ENCODE assay signal across 13 cellular contexts in the genomic region with DNA sequence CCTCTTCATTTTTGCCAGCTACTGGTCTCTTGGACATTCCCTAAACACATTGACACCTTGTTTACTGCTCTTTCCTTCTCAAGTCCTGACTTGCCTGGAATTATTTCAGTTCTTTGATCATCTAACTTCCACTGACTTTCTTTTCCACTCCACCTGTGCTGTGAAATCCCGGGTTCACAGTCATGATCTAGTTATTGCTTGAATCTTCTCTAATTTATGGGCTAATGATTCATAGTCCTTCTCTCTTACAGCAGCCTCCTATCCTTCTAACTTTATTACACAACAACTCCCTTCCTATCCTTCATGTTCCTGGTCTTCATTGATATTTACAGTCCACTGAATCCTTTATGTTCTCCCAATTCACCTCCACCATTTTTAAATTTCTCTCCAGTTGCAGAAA.
"Had no signal": no experiment of that assay in that cellular context is flagged by ENCODE, and none has a peak within 500 bp of the region (broad histone marks: within the 10 kb centered on the region; RNA-seq: fewer than 3 reads in every experiment).

No MANE protein-coding gene starts in this region.

- DNase-seq: activated CD4-positive, alpha-beta T cell treated with anti-CD3 and anti-CD28 coated beads for 48 hours; activated naive CD4-positive, alpha-beta T cell treated with anti-CD3 and anti-CD28 coated beads for 36 hours; central memory CD4-positive, alpha-beta T cell; effector CD8-positive, alpha-beta T cell; heart right ventricle; left ventricle myocardium superior; nephron progenitor cell; stimulated activated CD4-positive, alpha-beta T cell treated with anti-CD3 and anti-CD28 coated beads, Interleukin-4, amount 100 ng/mL, for 4 hours; stomach had no signal

- H3K27ac Mint-ChIP-seq: activated naive CD4-positive, alpha-beta T cell treated with anti-CD3 and anti-CD28 coated beads for 36 hours; nephron progenitor cell had no signal

- H3K36me3 ChIP-seq: heart right ventricle, stomach, thoracic aorta had no signal

- H3K27ac ChIP-seq: coronary artery, heart right ventricle, stomach, thoracic aorta had no signal

- FAIRE-seq: islet of Langerhans had no signal

- H3K4me1 ChIP-seq: stomach had no signal

- H3K4me1 Mint-ChIP-seq: nephron progenitor cell had no signal

- H3K4me3 Mint-ChIP-seq: activated naive CD4-positive, alpha-beta T cell treated with anti-CD3 and anti-CD28 coated beads for 36 hours; nephron progenitor cell had no signal

- ATAC-seq: esophagus mucosa, heart right ventricle, left ventricle myocardium superior had no signal

- H3K9me3 Mint-ChIP-seq: activated naive CD4-positive, alpha-beta T cell treated with anti-CD3 and anti-CD28 coated beads for 36 hours had no signal

- H3K9me3 ChIP-seq: stomach, thoracic aorta had no signal

- H3K4me3 ChIP-seq: coronary artery, heart right ventricle, stomach, thoracic aorta had no signal

- H3K27me3 ChIP-seq: heart right ventricle had no signal
